ENCODE assay signal across 23 cellular contexts in the genomic region with DNA sequence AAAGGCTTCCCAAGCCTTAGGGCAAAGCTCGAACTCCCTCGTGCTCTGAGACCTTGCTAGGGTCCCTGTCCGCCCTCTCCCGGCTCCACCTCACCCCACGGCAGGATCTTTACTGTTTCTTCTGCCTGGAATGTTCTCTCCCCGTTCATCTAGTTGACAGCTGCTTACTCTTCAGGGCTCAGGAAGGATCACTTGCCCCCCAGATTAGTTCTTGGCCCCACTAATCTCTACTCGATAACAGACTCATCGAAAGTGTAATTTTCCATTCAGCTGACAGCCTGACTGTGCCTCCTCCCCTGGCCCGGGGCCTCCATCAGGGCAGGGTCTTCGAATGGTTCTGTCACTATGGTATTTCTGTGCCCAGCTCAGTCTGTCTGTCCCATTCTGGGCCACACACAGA. TPM values are rescaled to one million over a fixed set of nuclear protein-coding genes. Genes with fewer than 3 reads are reported as not detected.
DNase-seq lines count a peak whose midpoint lies in the region; ATAC-seq and TF ChIP-seq lines count a peak whose summit lies in the region.
"Had no signal": no experiment of that assay in that cellular context is flagged by ENCODE, and none has a peak within 500 bp of the region (broad histone marks: within the 10 kb centered on the region; RNA-seq: fewer than 3 reads in every experiment).

No MANE protein-coding gene starts in this region.

- no peaks in the 10 kb centered on the region for H3K36me3 Mint-ChIP-seq in activated naive CD8-positive, alpha-beta T cell
- peaks cover 2% of the 10 kb centered on the region for H3K36me3 Mint-ChIP-seq in activated naive CD8-positive, alpha-beta T cell treated with anti-CD3 and anti-CD28 coated beads, Interleukin-2, amount 50 U/mL, for 24 hours (ENCODE audit: low read depth)
- peaks cover 3% of the 10 kb centered on the region for H3K36me3 Mint-ChIP-seq in activated naive CD8-positive, alpha-beta T cell treated with anti-CD3 and anti-CD28 coated beads for 36 hours
- H3K36me3 Mint-ChIP-seq in mesothelial cell of epicardium (peaks cover 1% of the 10 kb centered on the region), type B pancreatic cell (peaks cover 11% of the 10 kb centered on the region)

- H3K36me3 ChIP-seq in osteoblast (ENCODE audit: insufficient read depth, low read length), result no peaks in the 10 kb centered on the region

- H3K9me3 ChIP-seq in osteoblast (ENCODE audit: low read depth, low read length), result no peaks in the 10 kb centered on the region
- H3K9me3 ChIP-seq: SJSA1, spleen, testis had no signal

- H2AFZ ChIP-seq in osteoblast (ENCODE audit: low read length), result no peak overlapping the region

- H3K79me2 ChIP-seq in osteoblast (ENCODE audit: insufficient read depth, low read length), result no peaks in the 10 kb centered on the region

- TF ChIP-seq CTCF in mesothelial cell of epicardium (IDR thresholded peaks at IDR 0.05; ENCODE audit: unreplicated experiment), result no peak
- TF ChIP-seq CTCF in type B pancreatic cell (conservative IDR thresholded peaks at IDR 0.05), result no peak
- TF ChIP-seq CTCF in osteoblast (IDR thresholded peaks at IDR 0.05; ENCODE audit: extremely low read depth, low read depth, low read length), result no peak

- H4K20me1 ChIP-seq in osteoblast (ENCODE audit: insufficient read depth, low read length), result no peaks in the 10 kb centered on the region

- no peaks in the 10 kb centered on the region for H3K27me3 Mint-ChIP-seq in activated naive CD8-positive, alpha-beta T cell
- no peaks in the 10 kb centered on the region for H3K27me3 Mint-ChIP-seq in activated naive CD8-positive, alpha-beta T cell treated with anti-CD3 and anti-CD28 coated beads, Interleukin-2, amount 50 U/mL, for 24 hours
- no peaks in the 10 kb centered on the region for H3K27me3 Mint-ChIP-seq in activated naive CD8-positive, alpha-beta T cell treated with anti-CD3 and anti-CD28 coated beads for 36 hours
- H3K27me3 Mint-ChIP-seq in mesothelial cell of epicardium (ENCODE audit: low read depth) (no peaks in the 10 kb centered on the region), type B pancreatic cell (no peaks in the 10 kb centered on the region)
- H3K27me3 Mint-ChIP-seq: activated naive CD8-positive, alpha-beta T cell treated with anti-CD3 and anti-CD28 coated beads, Interleukin-2, amount 10 ng/mL, durations not matched to agents 7 days and 5 days had no signal

- ATAC-seq in activated naive CD8-positive, alpha-beta T cell treated with anti-CD3 and anti-CD28 coated beads, Interleukin-2, amount 50 U/mL, for 24 hours, result no peak
- ATAC-seq: Panc1 had no signal

- DNase-seq in activated naive CD8-positive, alpha-beta T cell treated with anti-CD3 and anti-CD28 coated beads, Interleukin-2, amount 50 U/mL, for 24 hours, result no peak
- no peak for DNase-seq in activated naive CD8-positive, alpha-beta T cell treated with anti-CD3 and anti-CD28 coated beads for 36 hours
- no peak for DNase-seq in mesothelial cell of epicardium (ENCODE audit: low spot score in 2 of 2, unreplicated experiment in 2 of 2)
- DNase-seq in type B pancreatic cell (ENCODE audit: extremely low spot score, unreplicated experiment), result no peak
- no peak for DNase-seq in islet precursor cell
- no peak for DNase-seq in activated gamma-delta T cell treated with Interleukin-2 at 50 U/mL for 16 hours
- DNase-seq in osteoblast (ENCODE audit: insufficient read length, low spot score, missing footprints), result no peak
- DNase-seq: activated CD4-positive, alpha-beta T cell treated with anti-CD3 and anti-CD28 coated beads for 48 hours; activated naive CD8-positive, alpha-beta T cell treated with anti-CD3 and anti-CD28 coated beads, Interleukin-2, amount 10 ng/mL, durations not matched to agents 7 days and 5 days; activated T-cell treated with anti-CD3 and anti-CD28 coated beads for 4 hours; Calu3; dermis blood vessel endothelial cell; kidney glomerular epithelial cell; mesendoderm; NCI-H1930; NCI-H345; spleen; testis had no signal

- H3K4me1 ChIP-seq in osteoblast (ENCODE audit: insufficient read depth, low read length), result peaks cover 6% of the 10 kb centered on the region
- H3K4me1 ChIP-seq: testis had no signal

- no peak overlapping the region for H3K4me2 ChIP-seq in osteoblast (ENCODE audit: insufficient read depth, low read length)
- H3K4me2 ChIP-seq: KMS-11 had no signal

- H3K27me3 ChIP-seq in osteoblast (ENCODE audit: insufficient read depth, low read length), result no peaks in the 10 kb centered on the region
- H3K27me3 ChIP-seq: SJSA1, spleen, testis had no signal

- H3K4me3 Mint-ChIP-seq in activated naive CD8-positive, alpha-beta T cell, result no peak overlapping the region
- no peak overlapping the region for H3K4me3 Mint-ChIP-seq in activated naive CD8-positive, alpha-beta T cell treated with anti-CD3 and anti-CD28 coated beads, Interleukin-2, amount 50 U/mL, for 24 hours
- H3K4me3 Mint-ChIP-seq in activated naive CD8-positive, alpha-beta T cell treated with anti-CD3 and anti-CD28 coated beads for 36 hours, result no peak overlapping the region
- H3K4me3 Mint-ChIP-seq in mesothelial cell of epicardium (no peak overlapping the region), type B pancreatic cell (peak overlapping the region; percentile 68)

- peak overlapping the region; percentile 46 for H3K27ac Mint-ChIP-seq in activated naive CD8-positive, alpha-beta T cell
- no peak overlapping the region for H3K27ac Mint-ChIP-seq in activated naive CD8-positive, alpha-beta T cell treated with anti-CD3 and anti-CD28 coated beads, Interleukin-2, amount 50 U/mL, for 24 hours
- H3K27ac Mint-ChIP-seq in activated naive CD8-positive, alpha-beta T cell treated with anti-CD3 and anti-CD28 coated beads for 36 hours, result peak overlapping the region; percentile 34
- H3K27ac Mint-ChIP-seq in mesothelial cell of epicardium (peak overlapping the region; percentile 11), type B pancreatic cell (peak overlapping the region; percentile 87)

- H3K9me3 Mint-ChIP-seq in activated naive CD8-positive, alpha-beta T cell (ENCODE audit: low read depth), result no peaks in the 10 kb centered on the region
- H3K9me3 Mint-ChIP-seq in activated naive CD8-positive, alpha-beta T cell treated with anti-CD3 and anti-CD28 coated beads, Interleukin-2, amount 50 U/mL, for 24 hours, result no peaks in the 10 kb centered on the region
- H3K9me3 Mint-ChIP-seq in activated naive CD8-positive, alpha-beta T cell treated with anti-CD3 and anti-CD28 coated beads for 36 hours, result no peaks in the 10 kb centered on the region
- H3K9me3 Mint-ChIP-seq in mesothelial cell of epicardium (no peaks in the 10 kb centered on the region), type B pancreatic cell (no peaks in the 10 kb centered on the region)
- H3K9me3 Mint-ChIP-seq: activated naive CD8-positive, alpha-beta T cell treated with anti-CD3 and anti-CD28 coated beads, Interleukin-2, amount 10 ng/mL, durations not matched to agents 7 days and 5 days had no signal

- peaks cover 12% of the 10 kb centered on the region for H3K4me1 Mint-ChIP-seq in activated naive CD8-positive, alpha-beta T cell (ENCODE audit: low read depth)
- peaks cover 12% of the 10 kb centered on the region for H3K4me1 Mint-ChIP-seq in activated naive CD8-positive, alpha-beta T cell treated with anti-CD3 and anti-CD28 coated beads, Interleukin-2, amount 50 U/mL, for 24 hours
- H3K4me1 Mint-ChIP-seq in activated naive CD8-positive, alpha-beta T cell treated with anti-CD3 and anti-CD28 coated beads for 36 hours, result peaks cover 4% of the 10 kb centered on the region
- peaks cover 11% of the 10 kb centered on the region for H3K4me1 Mint-ChIP-seq in mesothelial cell of epicardium
- peaks cover 19% of the 10 kb centered on the region for H3K4me1 Mint-ChIP-seq in type B pancreatic cell (ENCODE audit: unreplicated experiment)

- no peak overlapping the region for H3K27ac ChIP-seq in osteoblast (ENCODE audit: low read depth, low read length)
- H3K27ac ChIP-seq: epithelial cell of prostate, KMS-11, SJSA1, testis had no signal

- no peak overlapping the region for H3K4me3 ChIP-seq in osteoblast (ENCODE audit: insufficient read depth, low read length)
- H3K4me3 ChIP-seq: SJSA1, spleen, testis had no signal

RNA-seq across cellular contexts. Expression of gene MAP1LC3A, which starts 3.1 kb away (rescaled TPM):
- total RNA-seq in activated naive CD8-positive, alpha-beta T cell treated with anti-CD3 and anti-CD28 coated beads for 36 hours, result under 1 TPM; 0.62 to 0.95 TPM
- total RNA-seq in mesothelial cell of epicardium (36.0 to 42.2 TPM (median 37.8 TPM) in 3 replicates), type B pancreatic cell (ENCODE audit: low replicate concordance) (83.9 and 85.2 TPM in 2 replicates), osteoblast (24.8 and 29.7 TPM in 2 replicates)

RNA-seq across cellular contexts. Expression of gene DYNLRB1, which starts 45.4 kb away (rescaled TPM):
- 10 to 100 TPM; 72.0 to 76.9 TPM for total RNA-seq in activated naive CD8-positive, alpha-beta T cell treated with anti-CD3 and anti-CD28 coated beads for 36 hours
- total RNA-seq in mesothelial cell of epicardium, result 95.9 to 101 TPM (median 96.7 TPM) in 3 replicates
- 164 and 201 TPM in 2 replicates for total RNA-seq in type B pancreatic cell (ENCODE audit: low replicate concordance)
- 51.0 and 51.6 TPM in 2 replicates for total RNA-seq in osteoblast

Comparison
In these comparisons a context has a peak if more than half of its experiments do, and no peak if none do; other contexts are left out.
1. RNA of gene MAP1LC3A, which starts 3.1 kb away (total RNA-seq): 83.9 to 85.2 TPM in type B pancreatic cell, 36.0 to 42.2 TPM in mesothelial cell of epicardium and 24.8 to 29.7 TPM in osteoblast; 0.62 to 0.95 TPM in activated naive CD8-positive, alpha-beta T cell treated with anti-CD3 and anti-CD28 coated beads for 36 hours; every median in the first group is over 10 times any median in the second.